8 cellular contexts compared by ENCODE assay signal in genomic region chr6:33320315-33321181, GRCh38. TPM values are rescaled to one million over a fixed set of nuclear protein-coding genes. Genes with fewer than 3 reads are reported as not detected.
DNase-seq lines count a peak whose midpoint lies in the region; ATAC-seq and TF ChIP-seq lines count a peak whose summit lies in the region.

No MANE protein-coding gene starts in this region.

- no peaks in the 10 kb centered on the region for H3K27me3 ChIP-seq in esophagus muscularis mucosa
- H3K27me3 ChIP-seq in ovary, result no peaks in the 10 kb centered on the region

- H3K4me3 ChIP-seq in esophagus muscularis mucosa, result no peak overlapping the region
- no peak overlapping the region for H3K4me3 ChIP-seq in ovary

- TF ChIP-seq CTCF in esophagus muscularis mucosa (IDR thresholded peaks at IDR 0.05) (no peak), ovary (IDR thresholded peaks at IDR 0.05) (no peak)

- peak overlapping the region; percentile 42 to 86 (median 50) for H3K27ac ChIP-seq in esophagus muscularis mucosa (replicated peaks in 1 of 4)
- H3K27ac ChIP-seq in ovary, result no peak overlapping the region

- TF ChIP-seq EP300 in esophagus muscularis mucosa (IDR thresholded peaks at IDR 0.05) (no peak), ovary (IDR thresholded peaks at IDR 0.05) (no peak)

- H3K36me3 ChIP-seq in esophagus muscularis mucosa, result peaks cover 27 to 40% (median 32%) of the 10 kb centered on the region in 4 donors
- no peaks in the 10 kb centered on the region for H3K36me3 ChIP-seq in ovary

- intact Hi-C loops in esophagus muscularis mucosa (cut with DNase I), result no loop called here
- intact Hi-C loops in ovary (cut with DNase I), result no loop called here

- H3K4me1 ChIP-seq in esophagus muscularis mucosa (peaks cover 43 to 73% (median 66%) of the 10 kb centered on the region in 4 donors), ovary (ENCODE audit: insufficient read depth) (peaks cover 7% of the 10 kb centered on the region)

- no peaks in the 10 kb centered on the region for H3K9me3 ChIP-seq in esophagus muscularis mucosa
- no peaks in the 10 kb centered on the region for H3K9me3 ChIP-seq in ovary

- ATAC-seq in GM21576 (IDR thresholded peaks at IDR 0.05; ENCODE audit: unreplicated experiment), result no peak

- peak; percentile 90 for DNase-seq in Daoy (ENCODE audit: low read depth)
- peak; percentile 91 for DNase-seq in RKO (ENCODE audit: low spot score)
- no peak for DNase-seq in esophagus muscularis mucosa (ENCODE audit: extremely low spot score)
- peak in 4 of 5 donors; percentile 20 to 64 (median 56) for DNase-seq in ovary
- no peak for DNase-seq in NCI-H2029 treated with DMSO at 0.1 percent for 48 hours (lab: John Stamatoyannopoulos, UW)
- no peak for DNase-seq in stimulated activated CD4-positive, alpha-beta T cell treated with anti-CD3 and anti-CD28 coated beads, Interleukin-15, amount 100 ng/mL, for 24 hours
- DNase-seq in stimulated activated CD4-positive, alpha-beta T cell treated with anti-CD3 and anti-CD28 coated beads, Interleukin-4, amount 100 ng/mL, for 1 hour, result no peak

- no peak for TF ChIP-seq POLR2A in esophagus muscularis mucosa (IDR thresholded peaks at IDR 0.05; ENCODE audit: low read depth)
- no peak for TF ChIP-seq POLR2A in ovary (IDR thresholded peaks at IDR 0.05)

- 61% methylated on average over 19 of the region's 32 CpGs for WGBS in esophagus muscularis mucosa
- 64 to 75% (median 70%) methylated on average over 32 of the region's 32 CpGs for WGBS in ovary, 3 donors

RNA-seq across cellular contexts. Expression of gene DAXX, which starts 2.2 kb away (rescaled TPM):
- total RNA-seq in Daoy (2014; rRNA removed; shearing (Covaris generic)), result 77.0 and 83.4 TPM in 2 replicates
- total RNA-seq in esophagus muscularis mucosa, result 10 to 100 TPM; 29.5 to 51.1 (median 40.9) TPM
- total RNA-seq in ovary, result 10 to 100 TPM; 18.8 to 38.9 (median 33.4) TPM
- polyA plus RNA-seq in ovary, result 10 to 100 TPM; 30.8 to 81.5 TPM

RNA-seq across cellular contexts. Expression of gene ZBTB22, which starts 3.0 kb away (rescaled TPM):
- 4.9 and 11.2 TPM in 2 replicates for total RNA-seq in Daoy (2014; rRNA removed; shearing (Covaris generic))
- 10 to 100 TPM; 12.9 to 24.2 (median 15.8) TPM for total RNA-seq in esophagus muscularis mucosa
- 10 to 100 TPM; 17.9 to 38.0 (median 26.1) TPM for total RNA-seq in ovary
- 10 to 100 TPM; 13.7 to 26.5 TPM for polyA plus RNA-seq in ovary

RNA-seq across cellular contexts. Expression of gene TAPBP, which starts 6.7 kb away (rescaled TPM):
- total RNA-seq in Daoy (2014; rRNA removed; shearing (Covaris generic)), result 63.6 and 71.1 TPM in 2 replicates
- total RNA-seq in esophagus muscularis mucosa, result 100 to 1,000 TPM in 1 of 4 donors, 10 to 100 TPM in 3; 69.8 to 150 (median 86.6) TPM
- 100 to 1,000 TPM in 1 of 7 donors, 10 to 100 TPM in 6; 33.7 to 121 (median 66.9) TPM for total RNA-seq in ovary
- polyA plus RNA-seq in ovary, result 10 to 100 TPM; 24.4 to 40.5 TPM

RNA-seq across cellular contexts. Expression of gene RGL2, which starts 21.8 kb away (rescaled TPM):
- 16.7 and 19.2 TPM in 2 replicates for total RNA-seq in Daoy (2014; rRNA removed; shearing (Covaris generic))
- total RNA-seq in esophagus muscularis mucosa (10 to 100 TPM; 38.2 to 89.3 (median 65.3) TPM), ovary (10 to 100 TPM; 41.4 to 82.0 (median 64.9) TPM)
- polyA plus RNA-seq in ovary, result 10 to 100 TPM; 26.9 to 66.0 TPM

RNA-seq across cellular contexts. Expression of gene PFDN6, which starts 31.1 kb away (rescaled TPM):
- total RNA-seq in Daoy (2014; rRNA removed; shearing (Covaris generic)), result 126 and 182 TPM in 2 replicates
- 10 to 100 TPM; 29.1 to 54.2 (median 43.7) TPM for total RNA-seq in esophagus muscularis mucosa
- 10 to 100 TPM in 6 of 7 donors, 1 to 10 TPM in 1; 9.8 to 46.8 (median 42.0) TPM for total RNA-seq in ovary
- 10 to 100 TPM; 80.3 to 83.0 TPM for polyA plus RNA-seq in ovary

Comparison
In these comparisons a context has a peak if more than half of its experiments do, and no peak if none do; other contexts are left out.
1. DNase-seq: peak in Daoy (single experiment), RKO (single experiment) and ovary (4 of 5); none in esophagus muscularis mucosa (single experiment), NCI-H2029 treated with DMSO at 0.1 percent for 48 hours (single experiment), stimulated activated CD4-positive, alpha-beta T cell treated with anti-CD3 and anti-CD28 coated beads, Interleukin-15, amount 100 ng/mL, for 24 hours (single experiment) and stimulated activated CD4-positive, alpha-beta T cell treated with anti-CD3 and anti-CD28 coated beads, Interleukin-4, amount 100 ng/mL, for 1 hour (single experiment).
2. H3K27ac ChIP-seq: peak in esophagus muscularis mucosa (4 of 4); none in ovary (0 of 2).